28 cellular contexts compared by ENCODE assay signal in the genomic region with DNA sequence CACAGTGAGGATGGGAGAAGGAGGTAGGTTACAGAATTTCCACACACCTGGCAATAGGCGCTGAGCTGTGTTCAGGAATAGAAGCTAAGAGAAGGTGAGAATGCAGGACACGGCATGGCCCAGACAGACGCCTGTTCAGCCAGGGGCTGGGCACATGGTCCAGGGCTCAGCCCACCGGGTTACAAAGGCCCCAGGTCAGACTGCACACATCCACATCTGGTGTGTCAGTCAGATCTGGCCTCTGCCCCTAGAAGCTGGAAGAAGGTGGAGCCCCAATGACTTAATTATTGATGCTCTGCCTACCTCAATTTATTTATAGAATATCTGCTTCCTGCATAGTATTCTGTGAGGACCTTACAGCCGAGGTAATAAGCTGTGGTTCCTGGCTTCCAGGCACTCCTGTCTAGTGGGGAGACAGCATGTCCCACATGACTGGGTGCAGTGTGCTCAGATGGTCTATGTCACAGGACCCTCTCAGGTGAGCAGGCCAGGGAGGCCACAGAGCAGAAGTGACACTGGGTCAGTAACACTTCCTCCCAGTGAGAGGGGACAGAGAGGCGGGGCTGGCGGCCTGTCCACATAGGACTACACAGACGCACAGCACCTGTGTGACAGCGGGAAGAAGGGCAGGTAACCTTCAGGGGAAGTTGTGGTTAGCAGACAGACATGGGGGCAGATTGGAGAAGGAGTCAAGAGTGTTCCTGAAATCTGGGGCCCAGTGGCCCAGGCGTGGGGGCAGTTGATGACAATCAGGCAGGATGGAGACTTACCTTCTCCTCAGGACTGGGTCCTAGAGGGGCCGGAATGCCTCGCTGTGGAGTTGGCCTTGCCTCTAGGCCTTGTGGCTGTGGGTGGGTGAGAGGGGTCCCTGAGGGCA. TPM values are rescaled to one million over a fixed set of nuclear protein-coding genes. Genes with fewer than 3 reads are reported as not detected.
DNase-seq lines count a peak whose midpoint lies in the region; ATAC-seq and TF ChIP-seq lines count a peak whose summit lies in the region.
"Had no signal": no experiment of that assay in that cellular context is flagged by ENCODE, and none has a peak within 500 bp of the region (broad histone marks: within the 10 kb centered on the region; RNA-seq: fewer than 3 reads in every experiment).

No MANE protein-coding gene starts in this region.

- TF ChIP-seq CTCF in IMR-90 (conservative IDR thresholded peaks at IDR 0.05; ENCODE audit: low read depth, low read length) (no peak), WTC11 (IDR thresholded peaks at IDR 0.05) (no peak), nephron progenitor cell (IDR thresholded peaks at IDR 0.05) (no peak), upper lobe of right lung (IDR thresholded peaks at IDR 0.05) (no peak), MCF 10A (IDR thresholded peaks at IDR 0.05; ENCODE audit: unreplicated experiment) (no peak)

- H3K4me3 ChIP-seq in IMR-90 (ENCODE audit: insufficient read depth, low read depth, low read length), result no peak overlapping the region
- H3K4me3 ChIP-seq in upper lobe of right lung, result no peak overlapping the region
- no peak overlapping the region for H3K4me3 ChIP-seq in right cardiac atrium (ENCODE audit: low read length)
- H3K4me3 ChIP-seq: esophagus muscularis mucosa, GM23338, lower lobe of right lung, SJCRH30, skin epidermis, stomach had no signal

- H3K36me3 ChIP-seq in IMR-90 (ENCODE audit: control insufficient read depth, insufficient read depth, low read length) (no peaks in the 10 kb centered on the region), upper lobe of right lung (no peaks in the 10 kb centered on the region)
- H3K36me3 ChIP-seq: SJCRH30 had no signal

- H3K4me3 Mint-ChIP-seq in WTC11, result no peak overlapping the region
- H3K4me3 Mint-ChIP-seq in nephron progenitor cell, result no peak overlapping the region
- H3K4me3 Mint-ChIP-seq in MCF 10A (ENCODE audit: unreplicated experiment), result no peak overlapping the region
- H3K4me3 Mint-ChIP-seq: GM23338, IgD-negative memory B cell had no signal

- H3K9me3 ChIP-seq in IMR-90 (ENCODE audit: control insufficient read depth, insufficient read depth, low read length) (no peaks in the 10 kb centered on the region), upper lobe of right lung (no peaks in the 10 kb centered on the region), right cardiac atrium (ENCODE audit: control insufficient read depth, low read length) (no peaks in the 10 kb centered on the region)
- H3K9me3 ChIP-seq: esophagus muscularis mucosa, lower lobe of right lung, SJCRH30, stomach had no signal

- H3K27ac ChIP-seq in IMR-90 (ENCODE audit: insufficient read depth, low read length) (no peak overlapping the region), upper lobe of right lung (no peak overlapping the region), right cardiac atrium (ENCODE audit: low read length) (no peak overlapping the region)
- H3K27ac ChIP-seq: C4-2B, esophagus muscularis mucosa, lower lobe of right lung, SJCRH30, skin epidermis, stomach had no signal

- no peak overlapping the region for H3K14ac ChIP-seq in IMR-90 (replicated peaks; ENCODE audit: low read depth, low read length)

- no peaks in the 10 kb centered on the region for H3K27me3 ChIP-seq in IMR-90 (ENCODE audit: control insufficient read depth, insufficient read depth, low read length)
- H3K27me3 ChIP-seq in upper lobe of right lung, result no peaks in the 10 kb centered on the region
- no peaks in the 10 kb centered on the region for H3K27me3 ChIP-seq in right cardiac atrium (ENCODE audit: control insufficient read depth, insufficient read depth)
- H3K27me3 ChIP-seq: esophagus muscularis mucosa, SJCRH30, stomach had no signal

- H3K9me3 Mint-ChIP-seq in WTC11, result no peaks in the 10 kb centered on the region
- H3K9me3 Mint-ChIP-seq in nephron progenitor cell, result no peaks in the 10 kb centered on the region
- no peaks in the 10 kb centered on the region for H3K9me3 Mint-ChIP-seq in MCF 10A (ENCODE audit: unreplicated experiment)
- H3K9me3 Mint-ChIP-seq: GM23338; IgD-negative memory B cell; naive thymus-derived CD8-positive, alpha-beta T cell had no signal

- no peak for TF ChIP-seq POLR2A in IMR-90 (IDR thresholded peaks at IDR 0.05; ENCODE audit: low read depth, low read length)

- no peak overlapping the region for H3K9ac ChIP-seq in IMR-90 (ENCODE audit: low read depth, low read length)

- H3K79me1 ChIP-seq in IMR-90 (ENCODE audit: low read depth in 1 of 2, low read length in 2 of 2), result no peaks in the 10 kb centered on the region

- H4K91ac ChIP-seq in IMR-90 (ENCODE audit: insufficient read depth, low read depth, low read length), result no peak overlapping the region

- no peak overlapping the region for H2BK20ac ChIP-seq in IMR-90 (ENCODE audit: low read depth, low read length)

- no peak overlapping the region for H3K4me2 ChIP-seq in IMR-90 (ENCODE audit: low read depth, low read length)
- H3K4me2 ChIP-seq: GM23338 had no signal

- H3K36me3 Mint-ChIP-seq in WTC11 (no peaks in the 10 kb centered on the region), nephron progenitor cell (ENCODE audit: low read depth) (no peaks in the 10 kb centered on the region), MCF 10A (ENCODE audit: insufficient read depth, unreplicated experiment) (peaks cover 6% of the 10 kb centered on the region)

- POLR2A ChIA-PET in IMR-90 (lab: Charles Lee; ENCODE audit: unreplicated experiment), result no interaction called here
- POLR2A ChIA-PET in WTC11 (lab: Charles Lee), result no interaction called here
- POLR2A ChIA-PET in MCF 10A (lab: Yijun Ruan, JAX), result interaction anchor here (0.7 kb wide), 1 partner anchor 191 kb away, joined by 3 read pairs; no protein-coding TSS in a partner anchor

- H4K8ac ChIP-seq in IMR-90 (ENCODE audit: low read depth in 2 of 2, low read length in 2 of 2), result no peak overlapping the region

- no peak overlapping the region for H3K18ac ChIP-seq in IMR-90 (ENCODE audit: low read depth, low read length)

- in situ Hi-C loops in IMR-90 (cut with MboI; ENCODE audit: low sequenced_read_pairs), result no loop called here

- H3K56ac ChIP-seq in IMR-90 (ENCODE audit: extremely low read depth, insufficient read depth, low read length), result no peak overlapping the region

- intact Hi-C loops in IMR-90 (cut with micrococcal nuclease) (no loop called here), upper lobe of right lung (cut with DNase I) (no loop called here), MCF 10A (cut with micrococcal nuclease) (no loop called here), right cardiac atrium (cut with DNase I) (no loop called here)

- no peak overlapping the region for H4K5ac ChIP-seq in IMR-90 (ENCODE audit: low read depth, low read length)

- DNase-seq in IMR-90 (no peak), WTC11 (ENCODE audit: low spot score) (no peak), nephron progenitor cell (no peak), upper lobe of right lung (peak; percentile 50), GF-D8 (lab: John Stamatoyannopoulos, UW) (no peak), MCF 10A (ENCODE audit: unreplicated experiment) (no peak), right cardiac atrium (no peak)
- DNase-seq: activated CD4-positive, alpha-beta T cell treated with anti-CD3 and anti-CD28 coated beads for 4 hours; activated naive CD4-positive, alpha-beta T cell; activated T-cell treated with anti-CD3 and anti-CD28 coated beads, Interleukin-2, amount 50 U/mL, for 48 hours; caudate nucleus; DMS79; foreskin fibroblast; kidney glomerular epithelial cell; lower lobe of right lung; naive thymus-derived CD8-positive, alpha-beta T cell; NCI-H1436 treated with DMSO at 0.1 percent for 48 hours; NCI-H2081 treated with DMSO at 0.1 percent for 48 hours; NCI-H345; SJCRH30; stomach; SW 1271; T-helper 9 cell had no signal

- H2BK15ac ChIP-seq in IMR-90 (ENCODE audit: low read depth, low read length), result no peak overlapping the region

- no TSS peak for BruUV-seq in IMR-90 (replicated peaks; lab: Mats Ljungman, UMichigan)
- BruUV-seq in MCF 10A (replicated peaks; lab: Mats Ljungman, UMichigan), result no TSS peak

- no peaks in the 10 kb centered on the region for H3K4me1 ChIP-seq in IMR-90 (ENCODE audit: control insufficient read depth, insufficient read depth, low read length)
- H3K4me1 ChIP-seq in upper lobe of right lung, result no peaks in the 10 kb centered on the region
- no peaks in the 10 kb centered on the region for H3K4me1 ChIP-seq in right cardiac atrium (ENCODE audit: control insufficient read depth, insufficient read depth, low read length)
- H3K4me1 ChIP-seq: lower lobe of right lung, SJCRH30, stomach had no signal

- CTCF ChIA-PET in IMR-90 (lab: Yijun Ruan, JAX) (interaction anchor here (1.2 kb wide), 1 partner anchor 29 kb away, joined by 3 read pairs; no protein-coding TSS in a partner anchor), WTC11 (lab: Charles Lee) (interaction anchor here (0.9 to 2.0 kb wide), 10 partner anchors 11 to 207 kb away, joined by 3 to 9 read pairs (median 5); a partner anchor contains a TSS), MCF 10A (lab: Yijun Ruan, JAX) (interaction anchor here (1.7 kb wide), 1 partner anchor 192 kb away, joined by 4 read pairs; no protein-coding TSS in a partner anchor)

- no peak overlapping the region for H3K4ac ChIP-seq in IMR-90 (ENCODE audit: low read depth, low read length)

- peaks cover 5% of the 10 kb centered on the region; the same call in 1 of the 2 replicates for H3K9me1 ChIP-seq in IMR-90 (ENCODE audit: insufficient read depth, low read length)

- H3K27me3 Mint-ChIP-seq in WTC11 (ENCODE audit: low read depth) (no peaks in the 10 kb centered on the region), nephron progenitor cell (ENCODE audit: low read depth, poor library complexity) (peaks cover 2% of the 10 kb centered on the region), MCF 10A (ENCODE audit: insufficient read depth, unreplicated experiment) (no peaks in the 10 kb centered on the region)
- H3K27me3 Mint-ChIP-seq: naive thymus-derived CD8-positive, alpha-beta T cell had no signal

- H2AFZ ChIP-seq in IMR-90 (replicated peaks; ENCODE audit: low read length, poor library complexity), result peak overlapping the region; percentile 28
- H2AFZ ChIP-seq: GM23338 had no signal

- dilution Hi-C loops in IMR-90 (cut with HindIII; ENCODE audit: low sequenced_read_pairs, unreplicated experiment), result no loop called here

- H2BK120ac ChIP-seq in IMR-90 (ENCODE audit: low read depth, low read length), result no peak overlapping the region

- WGBS in IMR-90 (ENCODE audit: extremely low coverage in 2 of 2, insufficient read length in 1 of 2), 2 experiments, result 100% methylated on average over 4 of the region's 12 CpGs; no CpG with 5 or more reads in 1 of the 2 experiments
- 94% methylated on average over 12 of the region's 12 CpGs for WGBS in right cardiac atrium

- peak overlapping the region; percentile 37 for H2AK9ac ChIP-seq in IMR-90 (replicated peaks; ENCODE audit: low read depth, low read length, poor library complexity)

- no peak overlapping the region for H3K23ac ChIP-seq in IMR-90 (ENCODE audit: low read depth, low read length)

- H2BK5ac ChIP-seq in IMR-90 (ENCODE audit: low read depth, low read length, poor library complexity, severe bottlenecking), result no peak overlapping the region

- no peak for ATAC-seq in IMR-90 (ENCODE audit: low read depth)
- no peak for ATAC-seq in WTC11
- no peak for ATAC-seq in upper lobe of right lung
- no peak for ATAC-seq in right cardiac atrium
- ATAC-seq: naive thymus-derived CD8-positive, alpha-beta T cell had no signal

- no peak overlapping the region for H2AK5ac ChIP-seq in IMR-90 (ENCODE audit: low read depth, low read length)

- no peak for TF ChIP-seq RAD21 in IMR-90 (IDR thresholded peaks at IDR 0.05; ENCODE audit: low read length)

- H4K20me1 ChIP-seq in IMR-90 (ENCODE audit: insufficient read depth, low read length), result no peaks in the 10 kb centered on the region

- peaks cover 2% of the 10 kb centered on the region for H3K4me1 Mint-ChIP-seq in WTC11
- peaks cover 14% of the 10 kb centered on the region for H3K4me1 Mint-ChIP-seq in nephron progenitor cell
- H3K4me1 Mint-ChIP-seq in MCF 10A (ENCODE audit: insufficient read depth, unreplicated experiment), result peaks cover 6% of the 10 kb centered on the region

- H3K27ac Mint-ChIP-seq in WTC11, result peak overlapping the region; percentile 27; the same call in 1 of the 2 replicates
- H3K27ac Mint-ChIP-seq in nephron progenitor cell, result peak overlapping the region; percentile 60
- H3K27ac Mint-ChIP-seq in MCF 10A (ENCODE audit: low read depth, unreplicated experiment), result no peak overlapping the region
- H3K27ac Mint-ChIP-seq: GM23338 had no signal

RNA-seq across cellular contexts. Expression of a gene that starts 38.6 kb away (rescaled TPM):
- total RNA-seq in IMR-90 (2012; rRNA removed), result 13.6 and 14.4 TPM in 2 replicates
- 49.4 and 61.7 TPM in 2 replicates for polyA plus RNA-seq in IMR-90 (2012; rRNA removed)
- 25.5 and 52.4 TPM in 2 replicates for polyA plus RNA-seq in IMR-90 (2012; cell fraction: cytosol; rRNA removed)
- polyA plus RNA-seq in IMR-90 (2012; cell fraction: nucleus; rRNA removed; ENCODE audit: low replicate concordance), result 88.7 and 218 TPM in 2 replicates
- 53.0 to 55.0 TPM (median 53.8 TPM) in 3 replicates for total RNA-seq in WTC11 (2021)
- 53.5 TPM for total RNA-seq in upper lobe of right lung
- total RNA-seq in MCF 10A (2022), result 42.1 and 48.4 TPM in 2 replicates
- 10 to 100 TPM; 12.8 to 17.8 (median 15.2) TPM for total RNA-seq in right cardiac atrium
- polyA plus RNA-seq in right cardiac atrium, result 9.9 TPM
